ENCODE assay signal across 13 cellular contexts in the genomic region with DNA sequence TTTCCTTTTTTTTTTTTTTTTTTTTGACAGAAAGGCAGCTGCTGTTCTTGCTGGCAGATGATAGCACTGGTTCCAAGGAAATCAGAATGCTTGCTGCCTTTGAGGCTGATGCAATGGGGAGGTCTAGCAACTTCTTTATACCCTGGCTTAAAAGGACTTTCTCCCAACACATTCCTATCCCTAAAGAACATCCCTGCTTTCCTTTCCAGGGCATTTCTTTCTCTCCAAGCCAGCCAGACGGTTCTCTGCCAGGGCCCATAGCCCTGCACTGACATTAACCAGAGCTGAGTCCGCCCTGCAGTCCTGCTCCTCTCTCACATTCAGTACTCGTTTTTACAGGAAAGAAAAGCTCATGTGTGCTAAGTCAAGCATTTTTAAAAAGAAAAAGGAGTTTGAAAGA.
A peak's percentile ranks its signal among the peaks of the same experiment; 100 is the strongest.
DNase-seq lines count a peak whose midpoint lies in the region; ATAC-seq and TF ChIP-seq lines count a peak whose summit lies in the region.
"Had no signal": no experiment of that assay in that cellular context is flagged by ENCODE, and none has a peak within 500 bp of the region (broad histone marks: within the 10 kb centered on the region; RNA-seq: fewer than 3 reads in every experiment).

No MANE protein-coding gene starts in this region.

- TF ChIP-seq CTCF in fibroblast of villous mesenchyme (IDR thresholded peaks at IDR 0.05; ENCODE audit: insufficient read depth, low read depth, low read length) (no peak), tibial artery (IDR thresholded peaks at IDR 0.05) (no peak)

- peak; percentile 24 for DNase-seq in SK-N-DZ (ENCODE audit: low spot score)
- DNase-seq in fibroblast of villous mesenchyme (ENCODE audit: low read depth): peak; percentile 51
- DNase-seq in tibial artery: peak; percentile 47 to 81
- no peak for DNase-seq in midbrain (lab: John Stamatoyannopoulos, UW)
- DNase-seq: activated B cell treated with CpG ODN at 0.5 μM for 24 hours; CD4-positive, alpha-beta T cell; NCI-H1417; NCI-H748 treated with DMSO at 0.1 percent for 48 hours; stimulated activated naive CD8-positive, alpha-beta T cell treated with anti-CD3 and anti-CD28 coated beads, Interleukin-15, Interleukin-2, amounts not matched to agents 100 U/mL and 50 U/mL, for 24 hours had no signal

- H3K4me3 ChIP-seq in fibroblast of villous mesenchyme (ENCODE audit: low read depth, low read length) (no peak overlapping the region), muscle layer of duodenum (ENCODE audit: low read depth in 1 of 2, low read length in 2 of 2) (peak overlapping the region in 1 of 2 donors; percentile 45), tibial artery (no peak overlapping the region)
- H3K4me3 ChIP-seq: SJSA1 had no signal

- no peaks in the 10 kb centered on the region for H3K27me3 ChIP-seq in muscle layer of duodenum (ENCODE audit: low read depth, low read length)
- no peaks in the 10 kb centered on the region for H3K27me3 ChIP-seq in tibial artery
- H3K27me3 ChIP-seq: SJSA1 had no signal

- intact Hi-C loops in tibial artery (cut with DNase I; ENCODE audit: low total_unique reads): no loop called here

- no peaks in the 10 kb centered on the region for H3K9me3 ChIP-seq in muscle layer of duodenum (ENCODE audit: control insufficient read depth in 1 of 2, low read length in 2 of 2)
- H3K9me3 ChIP-seq in tibial artery: no peaks in the 10 kb centered on the region
- H3K9me3 ChIP-seq: SJSA1 had no signal

- H3K27ac ChIP-seq in muscle layer of duodenum (ENCODE audit: low read length): peak overlapping the region; percentile 88
- peak overlapping the region; percentile 62 to 85 for H3K27ac ChIP-seq in tibial artery
- H3K27ac ChIP-seq: SJSA1 had no signal

- ATAC-seq in GM18498 (IDR thresholded peaks at IDR 0.05; ENCODE audit: unreplicated experiment): no peak
- ATAC-seq in HG03097 (IDR thresholded peaks at IDR 0.05; ENCODE audit: low FRiP score, unreplicated experiment): no peak
- ATAC-seq: stimulated activated naive CD8-positive, alpha-beta T cell treated with anti-CD3 and anti-CD28 coated beads, Interleukin-15, Interleukin-2, amounts not matched to agents 100 U/mL and 50 U/mL, for 24 hours had no signal

- peaks cover 14 to 17% of the 10 kb centered on the region in 2 donors for H3K4me1 ChIP-seq in muscle layer of duodenum (ENCODE audit: control insufficient read depth in 1 of 2, insufficient read depth in 2 of 2, low read length in 2 of 2)
- peaks cover 0 to 38% (median 28%) of the 10 kb centered on the region in 4 donors for H3K4me1 ChIP-seq in tibial artery
- H3K4me1 ChIP-seq: SJSA1 had no signal

- H3K36me3 ChIP-seq in muscle layer of duodenum (ENCODE audit: control insufficient read depth in 1 of 2, insufficient read depth in 2 of 2, low read length in 2 of 2): no peaks in the 10 kb centered on the region
- no peaks in the 10 kb centered on the region for H3K36me3 ChIP-seq in tibial artery
- H3K36me3 ChIP-seq: SJSA1 had no signal
